1 cellular context compared by ENCODE assay signal in the genomic region with DNA sequence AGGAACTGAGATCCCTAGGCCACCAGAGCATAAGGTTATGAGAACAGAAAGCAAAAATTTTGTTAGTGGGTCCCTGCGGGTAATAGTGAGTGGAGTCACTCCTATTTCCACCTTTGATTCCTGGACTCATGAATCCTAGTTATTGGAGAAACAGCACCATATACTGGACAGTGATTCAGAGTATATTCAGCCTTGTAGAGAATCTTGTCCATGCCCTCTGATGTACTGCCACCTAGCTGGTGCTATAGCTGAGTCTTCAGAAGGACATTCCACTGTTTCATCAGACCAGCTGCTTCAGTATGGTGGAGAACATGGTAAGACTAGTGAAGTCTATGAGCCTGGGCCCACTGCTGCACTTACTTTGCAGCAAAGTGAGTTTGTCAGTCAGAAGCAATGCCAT.
TF ChIP-seq lines count a peak whose summit lies in the region.

No MANE protein-coding gene starts in this region.

TF ChIP-seq in HCT116, 20 proteins besides CTCF, POLR2A, EP300 and RAD21 (continued from another document):
- TF ChIP-seq, protein P1, sequence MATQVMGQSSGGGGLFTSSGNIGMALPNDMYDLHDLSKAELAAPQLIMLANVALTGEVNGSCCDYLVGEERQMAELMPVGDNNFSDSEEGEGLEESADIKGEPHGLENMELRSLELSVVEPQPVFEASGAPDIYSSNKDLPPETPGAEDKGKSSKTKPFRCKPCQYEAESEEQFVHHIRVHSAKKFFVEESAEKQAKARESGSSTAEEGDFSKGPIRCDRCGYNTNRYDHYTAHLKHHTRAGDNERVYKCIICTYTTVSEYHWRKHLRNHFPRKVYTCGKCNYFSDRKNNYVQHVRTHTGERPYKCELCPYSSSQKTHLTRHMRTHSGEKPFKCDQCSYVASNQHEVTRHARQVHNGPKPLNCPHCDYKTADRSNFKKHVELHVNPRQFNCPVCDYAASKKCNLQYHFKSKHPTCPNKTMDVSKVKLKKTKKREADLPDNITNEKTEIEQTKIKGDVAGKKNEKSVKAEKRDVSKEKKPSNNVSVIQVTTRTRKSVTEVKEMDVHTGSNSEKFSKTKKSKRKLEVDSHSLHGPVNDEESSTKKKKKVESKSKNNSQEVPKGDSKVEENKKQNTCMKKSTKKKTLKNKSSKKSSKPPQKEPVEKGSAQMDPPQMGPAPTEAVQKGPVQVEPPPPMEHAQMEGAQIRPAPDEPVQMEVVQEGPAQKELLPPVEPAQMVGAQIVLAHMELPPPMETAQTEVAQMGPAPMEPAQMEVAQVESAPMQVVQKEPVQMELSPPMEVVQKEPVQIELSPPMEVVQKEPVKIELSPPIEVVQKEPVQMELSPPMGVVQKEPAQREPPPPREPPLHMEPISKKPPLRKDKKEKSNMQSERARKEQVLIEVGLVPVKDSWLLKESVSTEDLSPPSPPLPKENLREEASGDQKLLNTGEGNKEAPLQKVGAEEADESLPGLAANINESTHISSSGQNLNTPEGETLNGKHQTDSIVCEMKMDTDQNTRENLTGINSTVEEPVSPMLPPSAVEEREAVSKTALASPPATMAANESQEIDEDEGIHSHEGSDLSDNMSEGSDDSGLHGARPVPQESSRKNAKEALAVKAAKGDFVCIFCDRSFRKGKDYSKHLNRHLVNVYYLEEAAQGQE (IDR thresholded peaks at IDR 0.05; ENCODE audit: low read depth) = no peak
